ENCODE assay signal across 24 cellular contexts in genomic region chr14:31244626-31245025, GRCh38. TPM values are rescaled to one million over a fixed set of nuclear protein-coding genes. Genes with fewer than 3 reads are reported as not detected.
DNase-seq lines count a peak whose midpoint lies in the region; ATAC-seq, FAIRE-seq and TF ChIP-seq lines count a peak whose summit lies in the region.
"Had no signal": no experiment of that assay in that cellular context is flagged by ENCODE, and none has a peak within 500 bp of the region (broad histone marks: within the 10 kb centered on the region; RNA-seq: fewer than 3 reads in every experiment).

No MANE protein-coding gene starts in this region.

- H3K27me3 ChIP-seq in HAP-1 (ENCODE audit: low read depth) (no peaks in the 10 kb centered on the region), keratinocyte (ENCODE audit: control insufficient read depth, extremely low read depth, insufficient read depth, low read length) (no peaks in the 10 kb centered on the region), suprapubic skin (no peaks in the 10 kb centered on the region)
- H3K27me3 ChIP-seq: BE2C, SJCRH30 had no signal

- H3K9me3 Mint-ChIP-seq in WTC11: peaks cover 9% of the 10 kb centered on the region
- H3K9me3 Mint-ChIP-seq: memory B cell had no signal

- peaks cover 25% of the 10 kb centered on the region for H3K4me1 ChIP-seq in HAP-1
- peaks cover 13% of the 10 kb centered on the region for H3K4me1 ChIP-seq in keratinocyte (ENCODE audit: control insufficient read depth, extremely low read depth, insufficient read depth, low read length)
- H3K4me1 ChIP-seq in suprapubic skin: peaks cover 14% of the 10 kb centered on the region
- H3K4me1 ChIP-seq: BE2C, SJCRH30 had no signal

- H3K4me3 ChIP-seq in HAP-1 (no peak overlapping the region), keratinocyte (ENCODE audit: control insufficient read depth in 2 of 3, extremely low read depth in 1 of 3, insufficient read depth in 2 of 3, low read depth in 1 of 3, low read length in 3 of 3) (no peak overlapping the region), suprapubic skin (no peak overlapping the region)
- H3K4me3 ChIP-seq: SJCRH30, thoracic aorta had no signal

- H3K79me2 ChIP-seq in keratinocyte (ENCODE audit: control insufficient read depth, insufficient read depth, low read length): no peaks in the 10 kb centered on the region

- H3K4me2 ChIP-seq in keratinocyte (ENCODE audit: control insufficient read depth, extremely low read depth, insufficient read depth, low read depth, low read length): peak overlapping the region; percentile 59

- TF ChIP-seq POLR2A in suprapubic skin (IDR thresholded peaks at IDR 0.05): no peak

- H3K36me3 Mint-ChIP-seq in WTC11: no peaks in the 10 kb centered on the region
- H3K36me3 Mint-ChIP-seq: memory B cell had no signal

- peaks cover 16% of the 10 kb centered on the region for H3K4me1 Mint-ChIP-seq in WTC11

- H3K27me3 Mint-ChIP-seq in WTC11 (ENCODE audit: low read depth): no peaks in the 10 kb centered on the region

- H3K9me3 ChIP-seq in HAP-1: no peaks in the 10 kb centered on the region; the same call in 1 of the 2 replicates
- no peaks in the 10 kb centered on the region for H3K9me3 ChIP-seq in keratinocyte (ENCODE audit: control insufficient read depth, low read depth, low read length)
- no peaks in the 10 kb centered on the region for H3K9me3 ChIP-seq in suprapubic skin
- H3K9me3 ChIP-seq: BE2C, SJCRH30, thoracic aorta had no signal

- peak overlapping the region; percentile 54 for H2AFZ ChIP-seq in keratinocyte (ENCODE audit: control insufficient read depth, low read length)

- no peak for TF ChIP-seq EP300 in suprapubic skin (IDR thresholded peaks at IDR 0.05)

- no peak for ATAC-seq in WTC11
- no peak for ATAC-seq in HG02571 (IDR thresholded peaks at IDR 0.05; ENCODE audit: unreplicated experiment)
- ATAC-seq in GM21529 (IDR thresholded peaks at IDR 0.05; ENCODE audit: unreplicated experiment): no peak
- ATAC-seq: Panc1 had no signal

- peak overlapping the region; percentile 96 for H3K27ac ChIP-seq in keratinocyte (ENCODE audit: control insufficient read depth, insufficient read depth, low read length)
- H3K27ac ChIP-seq in suprapubic skin: peak overlapping the region; percentile 76
- H3K27ac ChIP-seq: SJCRH30, thoracic aorta had no signal

- no peaks in the 10 kb centered on the region for H3K9me1 ChIP-seq in keratinocyte (ENCODE audit: control insufficient read depth, extremely low read depth, insufficient read depth, low read length)

- H3K4me3 Mint-ChIP-seq in WTC11: no peak overlapping the region
- H3K4me3 Mint-ChIP-seq: memory B cell had no signal

- dilution Hi-C loops in keratinocyte (cut with MboI; ENCODE audit: extremely low pct_ligation_motif_present, low sequenced_read_pairs): no loop called here

- WGBS in suprapubic skin: 78% methylated on average over 3 of the region's 3 CpGs

- H4K20me1 ChIP-seq in keratinocyte (ENCODE audit: control insufficient read depth, extremely low read depth, insufficient read depth, low read length): no peaks in the 10 kb centered on the region

- FAIRE-seq in keratinocyte (lab: Jason Lieb, UNC): no peak

- H3K9ac ChIP-seq in keratinocyte (ENCODE audit: control insufficient read depth, extremely low read depth, insufficient read depth, low read length): peak overlapping the region; percentile 69

- in situ Hi-C loops in HAP-1 (cut with MboI; ENCODE audit: low sequenced_read_pairs): no loop called here

- H3K36me3 ChIP-seq in HAP-1 (replicated peaks) (peaks cover 5% of the 10 kb centered on the region), keratinocyte (ENCODE audit: control insufficient read depth in 2 of 2, extremely low read depth in 1 of 2, insufficient read depth in 2 of 2, low read length in 2 of 2) (no peaks in the 10 kb centered on the region), suprapubic skin (no peaks in the 10 kb centered on the region)
- H3K36me3 ChIP-seq: BE2C, SJCRH30, thoracic aorta had no signal

- peak overlapping the region; percentile 15; the same call in 1 of the 2 replicates for H3K27ac Mint-ChIP-seq in WTC11

- DNase-seq in HAP-1 (ENCODE audit: low spot score in 2 of 2) (peak; percentile 42 to 91), WTC11 (ENCODE audit: low spot score) (no peak), keratinocyte (ENCODE audit: low read depth, low spot score) (no peak), suprapubic skin (ENCODE audit: low spot score in 2 of 2) (no peak), NCI-H187 (lab: John Stamatoyannopoulos, UW) (no peak), DMS 273 (lab: John Stamatoyannopoulos, UW; ENCODE audit: unreplicated experiment) (no peak)
- DNase-seq: ACHN; amygdala; BE2C; GF-D8; HCEC 1CT; head of caudate nucleus; Kasumi-1; NCI-H1694; NCI-H2171 treated with DMSO at 0.1 percent for 48 hours; NCI-H524 treated with DMSO at 0.1 percent for 48 hours; NK-92 treated with Interleukin-12 subunit alpha and Interleukin-12 subunit beta, amount 100 ng/mL, for 24 hours; posterior cingulate gyrus; SJCRH30 had no signal

- POLR2A ChIA-PET in WTC11 (lab: Charles Lee): no interaction called here

- TF ChIP-seq CTCF in WTC11 (IDR thresholded peaks at IDR 0.05) (no peak), keratinocyte (optimal IDR thresholded peaks at IDR 0.05 in 1 of 3, IDR thresholded peaks at IDR 0.05 in 1 of 3, conservative IDR thresholded peaks at IDR 0.05 in 1 of 3; ENCODE audit: extremely low read depth in 1 of 3, insufficient read depth in 2 of 3, low read length in 3 of 3) (no peak), suprapubic skin (IDR thresholded peaks at IDR 0.05) (no peak)

- CTCF ChIA-PET in WTC11 (lab: Charles Lee): no interaction called here

TF ChIP-seq in WTC11, 78 proteins besides CTCF, POLR2A, EP300 and RAD21:
- TF ChIP-seq IRF2 (CRISPR knock-in tag; IDR thresholded peaks at IDR 0.05; ENCODE audit: borderline replicate concordance, low read depth) (no peak), ZNF396 (CRISPR knock-in tag; IDR thresholded peaks at IDR 0.05; ENCODE audit: borderline replicate concordance) (no peak), CREM (CRISPR knock-in tag; IDR thresholded peaks at IDR 0.05) (no peak), ZNF219 (CRISPR knock-in tag; IDR thresholded peaks at IDR 0.05; ENCODE audit: borderline replicate concordance) (no peak)

RNA-seq across cellular contexts. Expression of gene HECTD1, which starts 37.0 kb away (rescaled TPM):
- 81.7 to 89.1 TPM (median 88.5 TPM) in 3 replicates for total RNA-seq in WTC11 (2021)
- polyA plus RNA-seq in keratinocyte: 78.5 to 94.8 TPM (median 85.5 TPM) in 3 replicates
- 289 TPM for polyA plus RNA-seq in keratinocyte (2011; ENCODE audit: low read depth)
- polyA plus RNA-seq in keratinocyte (2011; cell fraction: cytosol; rRNA removed): 40.9 and 59.0 TPM in 2 replicates
- 164 and 198 TPM in 2 replicates for polyA plus RNA-seq in keratinocyte (2011; cell fraction: nucleus; rRNA removed)
- 53.0 and 120 TPM in 2 replicates for polyA plus RNA-seq in keratinocyte (2012; ENCODE audit: low replicate concordance)
- 171 to 310 TPM (median 237 TPM) in 3 replicates for polyA minus RNA-seq in keratinocyte
- polyA minus RNA-seq in keratinocyte (2011; cell fraction: cytosol; rRNA and poly(A)+ RNA removed): 94.6 TPM
- polyA minus RNA-seq in keratinocyte (2011; cell fraction: nucleus; rRNA and poly(A)+ RNA removed): 194 and 305 TPM in 2 replicates
- total RNA-seq in suprapubic skin: 100 to 1,000 TPM; 197 to 442 (median 271) TPM

Comparison
In these comparisons a context has a peak if more than half of its experiments do, and no peak if none do; other contexts are left out.
1. DNase-seq: peak in HAP-1 (2 of 2); none in WTC11 (single experiment), keratinocyte (single experiment), suprapubic skin (0 of 2), NCI-H187 (0 of 2) and DMS 273 (single experiment).